1 cellular context compared by ENCODE assay signal in genomic region chr6:37103169-37104039, GRCh38.
TF ChIP-seq lines count a peak whose summit lies in the region.

No MANE protein-coding gene starts in this region.

TF ChIP-seq in K562, 482 proteins besides CTCF, POLR2A, EP300 and RAD21 (continued from another document and continues in another):
- TF ChIP-seq ZNF280B (CRISPR knock-in tag; IDR thresholded peaks at IDR 0.05) (0 out of 2 replicates have a peak, but pooled peaks have one; percentile 1), GABPB2 (CRISPR knock-in tag; conservative IDR thresholded peaks at IDR 0.05) (no peak), SMARCA4 (IDR thresholded peaks at IDR 0.05) (peak; percentile 99), NFIC (IDR thresholded peaks at IDR 0.05) (peak; percentile 100), DIDO1 (tag; IDR thresholded peaks at IDR 0.05; ENCODE audit: low read depth) (no peak), RFX5 (IDR thresholded peaks at IDR 0.05; ENCODE audit: low read depth, low read length) (no peak), ZNF639 (CRISPR knock-in tag; conservative IDR thresholded peaks at IDR 0.05 in 1 of 2, IDR thresholded peaks at IDR 0.05 in 1 of 2) (peak in 1 of 2 experiments; percentile 62; a peak in 2 of 4 replicates), SPI1 (IDR thresholded peaks at IDR 0.05; ENCODE audit: borderline replicate concordance, low read depth, low read length) (no peak), THAP12 (CRISPR knock-in tag; IDR thresholded peaks at IDR 0.05) (no peak), ZNF586 (CRISPR knock-in tag; conservative IDR thresholded peaks at IDR 0.05) (0 out of 2 replicates have a peak, but pooled peaks have one; percentile 18), SIN3B (IDR thresholded peaks at IDR 0.05; ENCODE audit: low read depth) (0 out of 2 replicates have a peak, but pooled peaks have one; percentile 35), CAMTA2 (CRISPR knock-in tag; conservative IDR thresholded peaks at IDR 0.05) (no peak), BRF2 (IDR thresholded peaks at IDR 0.05; ENCODE audit: borderline replicate concordance, insufficient read depth, insufficient read length) (no peak), ETV5 (CRISPR knock-in tag; IDR thresholded peaks at IDR 0.05; ENCODE audit: low read depth) (peak; percentile 36; the same call in 1 of the 2 replicates), ZNF707 (CRISPR knock-in tag; conservative IDR thresholded peaks at IDR 0.05) (no peak), CLOCK (CRISPR knock-in tag; IDR thresholded peaks at IDR 0.05; ENCODE audit: borderline replicate concordance) (no peak), SNAPC5 (CRISPR knock-in tag; IDR thresholded peaks at IDR 0.05) (no peak), ZBTB40 (IDR thresholded peaks at IDR 0.05) (no peak; the same call in 1 of the 2 replicates), ZBTB40 (CRISPR knock-in tag; IDR thresholded peaks at IDR 0.05) (no peak), ZNF184 (CRISPR knock-in tag; IDR thresholded peaks at IDR 0.05) (no peak), ZNF778 (CRISPR knock-in tag; IDR thresholded peaks at IDR 0.05) (no peak), CHD2 (IDR thresholded peaks at IDR 0.05; ENCODE audit: low read depth, low read length) (peak; percentile 60; the same call in 1 of the 2 replicates), NFXL1 (CRISPR knock-in tag; IDR thresholded peaks at IDR 0.05) (no peak), CBFA2T2 (conservative IDR thresholded peaks at IDR 0.05) (peak; percentile 99), DLX4 (CRISPR knock-in tag; IDR thresholded peaks at IDR 0.05) (no peak), CREB1 (IDR thresholded peaks at IDR 0.05) (peak; percentile 71), CREB1 (CRISPR knock-in tag; IDR thresholded peaks at IDR 0.05) (peak; percentile 55; the same call in 1 of the 2 replicates), MTF1 (CRISPR knock-in tag; IDR thresholded peaks at IDR 0.05; ENCODE audit: borderline replicate concordance) (no peak), ZC3H8 (IDR thresholded peaks at IDR 0.05) (no peak), DACH1 (IDR thresholded peaks at IDR 0.05; ENCODE audit: partially characterized antibody) (peak; percentile 99), MTA2 (IDR thresholded peaks at IDR 0.05; ENCODE audit: low read depth) (peak; percentile 98), E2F1 (CRISPR knock-in tag; IDR thresholded peaks at IDR 0.05) (no peak), TBP (optimal IDR thresholded peaks at IDR 0.05; ENCODE audit: low read depth, low read length) (no peak), ZNF311 (CRISPR knock-in tag; IDR thresholded peaks at IDR 0.05) (no peak), TBL1XR1 (IDR thresholded peaks at IDR 0.05; ENCODE audit: low read length in 2 of 2) (peak; percentile 72 to 98), IFI16 (CRISPR knock-in tag; IDR thresholded peaks at IDR 0.05) (no peak), TEAD4 (IDR thresholded peaks at IDR 0.05; ENCODE audit: low read length) (peak; percentile 98), TEAD4 (CRISPR knock-in tag; IDR thresholded peaks at IDR 0.05; ENCODE audit: borderline replicate concordance) (no peak), SMARCE1 (IDR thresholded peaks at IDR 0.05) (peak; percentile 99), CREM (IDR thresholded peaks at IDR 0.05; ENCODE audit: low read depth) (peak; percentile 65), ZNF23 (CRISPR knock-in tag; IDR thresholded peaks at IDR 0.05) (no peak), ZNF695 (CRISPR knock-in tag; IDR thresholded peaks at IDR 0.05) (no peak), CHD4 (IDR thresholded peaks at IDR 0.05; ENCODE audit: insufficient read depth, insufficient replicate concordance, low read depth, low read length, poor library complexity, severe bottlenecking) (peak; percentile 23), CBX1 (IDR thresholded peaks at IDR 0.05; ENCODE audit: low read depth) (0 out of 2 replicates have a peak, but pooled peaks have one; percentile 51), ZNF644 (tag; IDR thresholded peaks at IDR 0.05; ENCODE audit: low read depth) (peak; percentile 81; the same call in 1 of the 2 replicates)
